Comparison of ENCODE assay signal across 16 cellular contexts in the genomic region with DNA sequence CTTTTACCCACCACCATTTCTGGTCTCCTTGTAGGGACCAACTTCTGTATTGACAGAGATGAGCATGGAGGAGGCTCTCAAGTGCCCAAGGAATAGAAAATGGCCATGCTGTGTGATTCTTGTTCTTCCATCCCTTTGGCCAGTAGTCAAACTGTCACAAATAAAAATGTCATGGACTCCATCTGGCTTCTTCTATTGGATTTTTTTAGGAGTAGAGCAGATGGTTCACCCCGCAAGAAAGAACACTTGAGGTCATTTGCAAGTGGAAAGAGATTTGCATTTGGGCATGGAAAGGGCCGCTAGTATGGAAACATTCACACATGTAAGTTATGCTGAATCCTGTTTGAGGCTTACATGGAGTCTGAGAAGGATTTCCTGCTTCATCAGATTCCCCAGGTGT.
DNase-seq lines count a peak whose midpoint lies in the region; ATAC-seq and TF ChIP-seq lines count a peak whose summit lies in the region.
"Had no signal": no experiment of that assay in that cellular context is flagged by ENCODE, and none has a peak within 500 bp of the region (broad histone marks: within the 10 kb centered on the region; RNA-seq: fewer than 3 reads in every experiment).

No MANE protein-coding gene starts in this region.

- H3K27me3 ChIP-seq in WERI-Rb-1 (ENCODE audit: insufficient read depth, low read depth, severe bottlenecking), result no peaks in the 10 kb centered on the region
- H3K27me3 ChIP-seq: BLaER1 treated with 17β-estradiol and CSF1 and Interleukin-3, amounts not matched to agents 10 nM and 100 nM had no signal

- H3K27ac ChIP-seq in WERI-Rb-1 (peak overlapping the region; percentile 7; the same call in 1 of the 2 replicates), substantia nigra (ENCODE audit: low read depth, low read length, poor library complexity, severe bottlenecking) (no peak overlapping the region)
- H3K27ac ChIP-seq: BLaER1 treated with 17β-estradiol and CSF1 and Interleukin-3, amounts not matched to agents 10 nM and 100 nM; HL-60 had no signal

- H3K4me3 Mint-ChIP-seq in nephron progenitor cell, result no peak overlapping the region
- H3K4me3 Mint-ChIP-seq: CD4-positive, CD25-positive, alpha-beta regulatory T cell; H9 had no signal

- H3K9me3 ChIP-seq in WERI-Rb-1 (ENCODE audit: severe bottlenecking), result no peaks in the 10 kb centered on the region

- peak; percentile 86 for DNase-seq in DMS 273 treated with DMSO at 0.1 percent for 48 hours (lab: John Stamatoyannopoulos, UW)
- DNase-seq in NCI-H524 treated with DMSO at 0.1 percent for 48 hours (lab: John Stamatoyannopoulos, UW), result peak; percentile 89
- no peak for DNase-seq in WERI-Rb-1
- no peak for DNase-seq in nephron progenitor cell
- no peak for DNase-seq in substantia nigra (lab: John Stamatoyannopoulos, UW)
- DNase-seq in central memory CD4-positive, alpha-beta T cell, result no peak
- DNase-seq: ACHN; CD4-positive, CD25-positive, alpha-beta regulatory T cell; DMS79 treated with DMSO at 0.1 percent for 48 hours; EL; GDM1; GOT3; H9 had no signal

- H3K36me3 ChIP-seq in WERI-Rb-1, result no peaks in the 10 kb centered on the region
- H3K36me3 ChIP-seq: BLaER1 treated with 17β-estradiol and CSF1 and Interleukin-3, amounts not matched to agents 10 nM and 100 nM had no signal

- H3K27me3 Mint-ChIP-seq in nephron progenitor cell (ENCODE audit: low read depth, poor library complexity), result peaks cover 6% of the 10 kb centered on the region

- no peaks in the 10 kb centered on the region for H3K36me3 Mint-ChIP-seq in nephron progenitor cell (ENCODE audit: low read depth)
- H3K36me3 Mint-ChIP-seq: CD4-positive, CD25-positive, alpha-beta regulatory T cell had no signal

- ATAC-seq in HG03280 (IDR thresholded peaks at IDR 0.05; ENCODE audit: unreplicated experiment), result no peak

- TF ChIP-seq CTCF in WERI-Rb-1 (IDR thresholded peaks at IDR 0.05; ENCODE audit: low read depth, low read length) (no peak), nephron progenitor cell (IDR thresholded peaks at IDR 0.05) (no peak)

- H3K4me1 Mint-ChIP-seq in nephron progenitor cell, result no peaks in the 10 kb centered on the region
- H3K4me1 Mint-ChIP-seq: H9 had no signal

- no peak overlapping the region for H3K4me3 ChIP-seq in WERI-Rb-1 (ENCODE audit: low read depth, low read length)
- H3K4me3 ChIP-seq: BLaER1 treated with 17β-estradiol and CSF1 and Interleukin-3, amounts not matched to agents 10 nM and 100 nM had no signal

- peak overlapping the region; percentile 49 for H3K27ac Mint-ChIP-seq in nephron progenitor cell
- H3K27ac Mint-ChIP-seq: CD4-positive, CD25-positive, alpha-beta regulatory T cell; H9 had no signal

- peaks cover 7% of the 10 kb centered on the region for H3K9me3 Mint-ChIP-seq in nephron progenitor cell

Comparison
In these comparisons a context has a peak if more than half of its experiments do, and no peak if none do; other contexts are left out.
1. DNase-seq: peak in DMS 273 treated with DMSO at 0.1 percent for 48 hours (single experiment) and NCI-H524 treated with DMSO at 0.1 percent for 48 hours (single experiment); none in WERI-Rb-1 (single experiment), nephron progenitor cell (single experiment), substantia nigra (0 of 49) and central memory CD4-positive, alpha-beta T cell (single experiment).